In genomic region chr11:64999478-64999877, GRCh38 we compare ENCODE assay signal across 19 cellular contexts. TPM values are rescaled to one million over a fixed set of nuclear protein-coding genes. Genes with fewer than 3 reads are reported as not detected.
DNase-seq lines count a peak whose midpoint lies in the region; ATAC-seq and TF ChIP-seq lines count a peak whose summit lies in the region.
"Had no signal": no experiment of that assay in that cellular context is flagged by ENCODE, and none has a peak within 500 bp of the region (broad histone marks: within the 10 kb centered on the region; RNA-seq: fewer than 3 reads in every experiment).

No MANE protein-coding gene starts in this region.

- H3K4me1 ChIP-seq in body of pancreas (peaks cover 48% of the 10 kb centered on the region), muscle layer of duodenum (ENCODE audit: control insufficient read depth in 1 of 2, insufficient read depth in 2 of 2, low read length in 2 of 2) (peaks cover 8 to 18% of the 10 kb centered on the region in 2 donors)

- WGBS in body of pancreas, 2 donors = 100% methylated on average over 1 of the region's 1 CpG; no CpG with 5 or more reads in 1 of the 2 donors

- H3K9me3 ChIP-seq in KOPT-K1 (ENCODE audit: insufficient read depth, low read length, poor library complexity, severe bottlenecking) (no peaks in the 10 kb centered on the region), body of pancreas (no peaks in the 10 kb centered on the region), muscle layer of duodenum (ENCODE audit: control insufficient read depth in 1 of 2, low read length in 2 of 2) (no peaks in the 10 kb centered on the region)
- H3K9me3 ChIP-seq: MG63 had no signal

- peak overlapping the region; percentile 85 for H3K27ac Mint-ChIP-seq in activated CD4-positive, alpha-beta memory T cell treated with anti-CD3 and anti-CD28 coated beads, Interleukin-2, amount 10 ng/mL, durations not matched to agents 7 days and 5 days
- H3K27ac Mint-ChIP-seq in activated CD4-positive, alpha-beta memory T cell treated with anti-CD3 and anti-CD28 coated beads for 36 hours = no peak overlapping the region
- H3K27ac Mint-ChIP-seq: B cell had no signal

- CTCF ChIA-PET in activated CD4-positive, alpha-beta memory T cell treated with anti-CD3 and anti-CD28 coated beads, Interleukin-2, amount 10 ng/mL, durations not matched to agents 7 days and 5 days (lab: Charles Lee) = interaction anchor here (1.3 to 2.2 kb wide), 3 partner anchors 14 to 152 kb away, joined by 3 to 21 read pairs (median 4); partner anchors contain the start of gene ARL2
- CTCF ChIA-PET in activated CD4-positive, alpha-beta memory T cell treated with anti-CD3 and anti-CD28 coated beads for 36 hours (lab: Charles Lee) = interaction anchor here (5.9 kb wide), 1 partner anchor 14 kb away, joined by 31 read pairs; the partner anchor contains the start of gene ARL2
- CTCF ChIA-PET in GM10248 (lab: Yijun Ruan, JAX) = interaction anchor here (1.0 to 6.2 kb wide), 4 partner anchors 13 to 250 kb away, joined by 3 to 34 read pairs (median 3); partner anchors contain the start of gene ARL2

- H3K27me3 Mint-ChIP-seq in activated CD4-positive, alpha-beta memory T cell treated with anti-CD3 and anti-CD28 coated beads, Interleukin-2, amount 10 ng/mL, durations not matched to agents 7 days and 5 days = no peaks in the 10 kb centered on the region
- no peaks in the 10 kb centered on the region for H3K27me3 Mint-ChIP-seq in activated CD4-positive, alpha-beta memory T cell treated with anti-CD3 and anti-CD28 coated beads for 36 hours
- H3K27me3 Mint-ChIP-seq: B cell had no signal

- H3K36me3 ChIP-seq in KOPT-K1 (ENCODE audit: insufficient read depth, low read length) = no peaks in the 10 kb centered on the region
- no peaks in the 10 kb centered on the region for H3K36me3 ChIP-seq in body of pancreas (replicated peaks in 1 of 2; ENCODE audit: insufficient read depth in 1 of 2, low read depth in 2 of 2)
- H3K36me3 ChIP-seq in muscle layer of duodenum (ENCODE audit: control insufficient read depth in 1 of 2, insufficient read depth in 2 of 2, low read length in 2 of 2) = no peaks in the 10 kb centered on the region
- H3K36me3 ChIP-seq: MG63 had no signal

- ATAC-seq in body of pancreas (no peak), HG03095 (IDR thresholded peaks at IDR 0.05; ENCODE audit: unreplicated experiment) (no peak), HG03457 (IDR thresholded peaks at IDR 0.05; ENCODE audit: unreplicated experiment) (no peak)

- H3K27ac ChIP-seq in KOPT-K1 (ENCODE audit: low read depth, low read length, poor library complexity, severe bottlenecking) = peak overlapping the region; percentile 69
- peak overlapping the region; percentile 76 to 91 (median 86) for H3K27ac ChIP-seq in body of pancreas
- H3K27ac ChIP-seq in muscle layer of duodenum (ENCODE audit: low read length) = peak overlapping the region; percentile 3

- intact Hi-C loops in activated CD4-positive, alpha-beta memory T cell treated with anti-CD3 and anti-CD28 coated beads for 36 hours (cut with micrococcal nuclease) = no loop called here
- intact Hi-C loops in body of pancreas (cut with DNase I) = no loop called here

- DNase-seq in activated CD4-positive, alpha-beta memory T cell treated with anti-CD3 and anti-CD28 coated beads, Interleukin-2, amount 10 ng/mL, durations not matched to agents 7 days and 5 days = no peak
- DNase-seq in activated CD4-positive, alpha-beta memory T cell treated with anti-CD3 and anti-CD28 coated beads for 36 hours = no peak
- no peak for DNase-seq in body of pancreas
- no peak for DNase-seq in GM10248 (ENCODE audit: extremely low spot score)
- DNase-seq: 8988T, EL, GOT3, Kasumi-1, MG63, NCI-H1048, NCI-H2029, NCI-H524 treated with DMSO at 0.1 percent for 48 hours, RPMI8226, SIG-M5 had no signal

- peaks cover 35% of the 10 kb centered on the region for H3K4me1 Mint-ChIP-seq in activated CD4-positive, alpha-beta memory T cell treated with anti-CD3 and anti-CD28 coated beads, Interleukin-2, amount 10 ng/mL, durations not matched to agents 7 days and 5 days
- peaks cover 13% of the 10 kb centered on the region for H3K4me1 Mint-ChIP-seq in activated CD4-positive, alpha-beta memory T cell treated with anti-CD3 and anti-CD28 coated beads for 36 hours (ENCODE audit: low read depth)

- no peaks in the 10 kb centered on the region for H3K9me3 Mint-ChIP-seq in activated CD4-positive, alpha-beta memory T cell treated with anti-CD3 and anti-CD28 coated beads, Interleukin-2, amount 10 ng/mL, durations not matched to agents 7 days and 5 days
- H3K9me3 Mint-ChIP-seq in activated CD4-positive, alpha-beta memory T cell treated with anti-CD3 and anti-CD28 coated beads for 36 hours = no peaks in the 10 kb centered on the region

- no peaks in the 10 kb centered on the region for H3K27me3 ChIP-seq in body of pancreas
- H3K27me3 ChIP-seq in muscle layer of duodenum (ENCODE audit: low read depth, low read length) = no peaks in the 10 kb centered on the region
- H3K27me3 ChIP-seq: MG63 had no signal

- no peak for TF ChIP-seq POLR2A in body of pancreas (IDR thresholded peaks at IDR 0.05)

- H3K4me3 ChIP-seq in body of pancreas = no peak overlapping the region
- no peak overlapping the region for H3K4me3 ChIP-seq in muscle layer of duodenum (ENCODE audit: low read depth in 1 of 2, low read length in 2 of 2)
- H3K4me3 ChIP-seq: MG63 had no signal

- H3K4me3 Mint-ChIP-seq in activated CD4-positive, alpha-beta memory T cell treated with anti-CD3 and anti-CD28 coated beads, Interleukin-2, amount 10 ng/mL, durations not matched to agents 7 days and 5 days = no peak overlapping the region
- H3K4me3 Mint-ChIP-seq in activated CD4-positive, alpha-beta memory T cell treated with anti-CD3 and anti-CD28 coated beads for 36 hours = no peak overlapping the region
- H3K4me3 Mint-ChIP-seq: B cell had no signal

- H3K36me3 Mint-ChIP-seq in activated CD4-positive, alpha-beta memory T cell treated with anti-CD3 and anti-CD28 coated beads, Interleukin-2, amount 10 ng/mL, durations not matched to agents 7 days and 5 days (ENCODE audit: low read depth) = no peaks in the 10 kb centered on the region
- no peaks in the 10 kb centered on the region for H3K36me3 Mint-ChIP-seq in activated CD4-positive, alpha-beta memory T cell treated with anti-CD3 and anti-CD28 coated beads for 36 hours

- POLR2A ChIA-PET in activated CD4-positive, alpha-beta memory T cell treated with anti-CD3 and anti-CD28 coated beads, Interleukin-2, amount 10 ng/mL, durations not matched to agents 7 days and 5 days (lab: Charles Lee) = interaction anchor here (1.0 to 2.4 kb wide), 3 partner anchors 10 to 14 kb away, joined by 3 to 9 read pairs (median 5); partner anchors contain the start of gene ARL2
- POLR2A ChIA-PET in activated CD4-positive, alpha-beta memory T cell treated with anti-CD3 and anti-CD28 coated beads for 36 hours (lab: Charles Lee) = interaction anchor here (0.6 to 1.2 kb wide), 2 partner anchors 220 to 221 kb away, joined by 3 read pairs; partner anchors contain the start of gene SF1
- POLR2A ChIA-PET in GM10248 (lab: Yijun Ruan, JAX) = no interaction called here

- TF ChIP-seq CTCF in body of pancreas (IDR thresholded peaks at IDR 0.05) (no peak), GM10248 (IDR thresholded peaks at IDR 0.05; ENCODE audit: control extremely low read depth, extremely low read depth, low read depth, missing control alignments) (no peak)

RNA-seq across cellular contexts. Expression of gene BATF2, which starts 2.7 kb away (rescaled TPM):
- under 1 TPM; 0.30 to 0.53 TPM for total RNA-seq in activated CD4-positive, alpha-beta memory T cell treated with anti-CD3 and anti-CD28 coated beads, Interleukin-2, amount 10 ng/mL, durations not matched to agents 7 days and 5 days
- under 1 TPM in 1 of 2 experiments, not detected in 1; 0.22 TPM for total RNA-seq in activated CD4-positive, alpha-beta memory T cell treated with anti-CD3 and anti-CD28 coated beads for 36 hours
- 10 to 100 TPM in 1 of 2 donors, 1 to 10 TPM in 1; 2.3 to 20.8 TPM for total RNA-seq in body of pancreas

RNA-seq across cellular contexts. Expression of gene ARL2, which starts 14.5 kb away (rescaled TPM):
- 10 to 100 TPM; 58.5 to 59.4 TPM for total RNA-seq in activated CD4-positive, alpha-beta memory T cell treated with anti-CD3 and anti-CD28 coated beads, Interleukin-2, amount 10 ng/mL, durations not matched to agents 7 days and 5 days
- 100 to 1,000 TPM; 104 to 109 TPM for total RNA-seq in activated CD4-positive, alpha-beta memory T cell treated with anti-CD3 and anti-CD28 coated beads for 36 hours
- total RNA-seq in body of pancreas = 10 to 100 TPM; 67.6 to 75.5 TPM

RNA-seq across cellular contexts. Expression of gene MAJIN, which starts 27.6 kb away (rescaled TPM):
- total RNA-seq in activated CD4-positive, alpha-beta memory T cell treated with anti-CD3 and anti-CD28 coated beads, Interleukin-2, amount 10 ng/mL, durations not matched to agents 7 days and 5 days = under 1 TPM; 0.15 to 0.33 TPM
- under 1 TPM; 0.21 to 0.82 TPM for total RNA-seq in activated CD4-positive, alpha-beta memory T cell treated with anti-CD3 and anti-CD28 coated beads for 36 hours
- total RNA-seq in body of pancreas = under 1 TPM in 1 of 2 donors, not detected in 1; 0.78 TPM

RNA-seq across cellular contexts. Expression of gene SNX15, which starts 27.8 kb away (rescaled TPM):
- total RNA-seq in activated CD4-positive, alpha-beta memory T cell treated with anti-CD3 and anti-CD28 coated beads, Interleukin-2, amount 10 ng/mL, durations not matched to agents 7 days and 5 days = 10 to 100 TPM; 24.3 to 24.6 TPM
- 10 to 100 TPM; 15.4 to 15.9 TPM for total RNA-seq in activated CD4-positive, alpha-beta memory T cell treated with anti-CD3 and anti-CD28 coated beads for 36 hours
- 10 to 100 TPM in 1 of 2 donors, 1 to 10 TPM in 1; 7.9 to 10.6 TPM for total RNA-seq in body of pancreas

RNA-seq across cellular contexts. Expression of gene SAC3D1, which starts 41.5 kb away (rescaled TPM):
- 10 to 100 TPM; 24.2 to 24.8 TPM for total RNA-seq in activated CD4-positive, alpha-beta memory T cell treated with anti-CD3 and anti-CD28 coated beads, Interleukin-2, amount 10 ng/mL, durations not matched to agents 7 days and 5 days
- total RNA-seq in activated CD4-positive, alpha-beta memory T cell treated with anti-CD3 and anti-CD28 coated beads for 36 hours = 10 to 100 TPM; 14.2 to 14.7 TPM
- total RNA-seq in body of pancreas = 10 to 100 TPM in 1 of 2 donors, 1 to 10 TPM in 1; 5.4 to 30.3 TPM

Comparison
In these comparisons a context has a peak if more than half of its experiments do, and no peak if none do; other contexts are left out.
1. H3K27ac ChIP-seq: peak in every context shown above with its lines; median percentile 86 in body of pancreas; 69 in KOPT-K1; 3 in muscle layer of duodenum.